Comparison of ENCODE assay signal across 1 cellular context in genomic region chr1:219066098-219066497, GRCh38.
A peak's percentile ranks its signal among the peaks of the same experiment; 100 is the strongest.
TF ChIP-seq lines count a peak whose summit lies in the region.

No MANE protein-coding gene starts in this region.

TF ChIP-seq in Ishikawa, 13 proteins besides CTCF, POLR2A, EP300 and RAD21:
- TF ChIP-seq REST (IDR thresholded peaks at IDR 0.05; ENCODE audit: low read depth) (peak; percentile 48; the same call in 1 of the 2 replicates), USF1 (IDR thresholded peaks at IDR 0.05) (no peak)
